In genomic region chr11:75304941-75305340, GRCh38 we compare ENCODE assay signal across 1 cellular context. TPM values are rescaled to one million over a fixed set of nuclear protein-coding genes. Genes with fewer than 3 reads are reported as not detected.
"Had no signal": no experiment of that assay in that cellular context is flagged by ENCODE, and none has a peak within 500 bp of the region (broad histone marks: within the 10 kb centered on the region; RNA-seq: fewer than 3 reads in every experiment).

No MANE protein-coding gene starts in this region.

RNA-seq across cellular contexts. Expression of gene ARRB1, which starts 46.5 kb away (rescaled TPM):
- total RNA-seq: OCI-LY7 had no signal
